ENCODE assay signal across 10 cellular contexts in genomic region chr1:39082140-39082799, GRCh38. TPM values are rescaled to one million over a fixed set of nuclear protein-coding genes. Genes with fewer than 3 reads are reported as not detected.
DNase-seq lines count a peak whose midpoint lies in the region; ATAC-seq and TF ChIP-seq lines count a peak whose summit lies in the region.
"Had no signal": no experiment of that assay in that cellular context is flagged by ENCODE, and none has a peak within 500 bp of the region (broad histone marks: within the 10 kb centered on the region; RNA-seq: fewer than 3 reads in every experiment).

No MANE protein-coding gene starts in this region.

- H3K9me3 ChIP-seq in tibial nerve (no peaks in the 10 kb centered on the region), Karpas-422 (ENCODE audit: low read length) (no peaks in the 10 kb centered on the region)

- no peaks in the 10 kb centered on the region for H4K20me1 ChIP-seq in Karpas-422 (ENCODE audit: insufficient read depth, low read depth, low read length)

- no peak overlapping the region for H2AFZ ChIP-seq in Karpas-422 (ENCODE audit: low read length)

- DNase-seq in activated naive CD4-positive, alpha-beta T cell treated with anti-CD3 and anti-CD28 coated beads for 36 hours = no peak
- DNase-seq in activated naive CD4-positive, alpha-beta T cell treated with anti-CD3 and anti-CD28 coated beads, Interleukin-2, amount 50 U/mL, for 72 hours (ENCODE audit: low spot score in 2 of 2) = no peak
- DNase-seq in astrocyte of the hippocampus (ENCODE audit: low read depth, low spot score) (peak; percentile 7), lower leg skin (ENCODE audit: low spot score in 2 of 2) (no peak), tibial nerve (ENCODE audit: low spot score in 2 of 2) (no peak), Karpas-422 (no peak), foreskin keratinocyte (no peak), RPMI8226 (no peak)
- DNase-seq: DND-41 had no signal

- no peaks in the 10 kb centered on the region for H3K9me2 ChIP-seq in Karpas-422 (replicated peaks; ENCODE audit: insufficient read depth, low read length)

- H3K36me3 ChIP-seq in tibial nerve (no peaks in the 10 kb centered on the region), Karpas-422 (ENCODE audit: insufficient read depth, low read length) (no peaks in the 10 kb centered on the region)

- H3K27ac Mint-ChIP-seq in activated naive CD4-positive, alpha-beta T cell treated with anti-CD3 and anti-CD28 coated beads for 36 hours = no peak overlapping the region
- H3K27ac Mint-ChIP-seq in activated naive CD4-positive, alpha-beta T cell treated with anti-CD3 and anti-CD28 coated beads, Interleukin-2, amount 50 U/mL, for 72 hours = peak overlapping the region in 1 of 2 donors; percentile 22

- no peaks in the 10 kb centered on the region for H3K36me3 Mint-ChIP-seq in activated naive CD4-positive, alpha-beta T cell treated with anti-CD3 and anti-CD28 coated beads for 36 hours (ENCODE audit: low read depth)
- H3K36me3 Mint-ChIP-seq in activated naive CD4-positive, alpha-beta T cell treated with anti-CD3 and anti-CD28 coated beads, Interleukin-2, amount 50 U/mL, for 72 hours = peaks cover 10 to 14% of the 10 kb centered on the region in 2 donors

- peak overlapping the region; percentile 56 for H3K4me3 Mint-ChIP-seq in activated naive CD4-positive, alpha-beta T cell treated with anti-CD3 and anti-CD28 coated beads for 36 hours

- H3K4me1 ChIP-seq in tibial nerve (peaks cover 0 to 22% (median 9%) of the 10 kb centered on the region in 4 donors), Karpas-422 (ENCODE audit: low read length) (no peaks in the 10 kb centered on the region), foreskin keratinocyte (no peaks in the 10 kb centered on the region)
- H3K4me1 ChIP-seq: parathyroid adenoma had no signal

- H3K4me1 Mint-ChIP-seq in activated naive CD4-positive, alpha-beta T cell treated with anti-CD3 and anti-CD28 coated beads for 36 hours (ENCODE audit: low read depth) = peaks cover 5% of the 10 kb centered on the region

- TF ChIP-seq POLR2A in lower leg skin (IDR thresholded peaks at IDR 0.05) (no peak), tibial nerve (IDR thresholded peaks at IDR 0.05) (no peak)

- TF ChIP-seq CTCF in lower leg skin (IDR thresholded peaks at IDR 0.05) (no peak), tibial nerve (IDR thresholded peaks at IDR 0.05) (no peak), foreskin keratinocyte (conservative IDR thresholded peaks at IDR 0.05) (no peak)

- H3K79me2 ChIP-seq in Karpas-422 (ENCODE audit: low read length) = no peaks in the 10 kb centered on the region
- H3K79me2 ChIP-seq: parathyroid adenoma had no signal

- H3K9me3 Mint-ChIP-seq in activated naive CD4-positive, alpha-beta T cell treated with anti-CD3 and anti-CD28 coated beads for 36 hours = no peaks in the 10 kb centered on the region
- no peaks in the 10 kb centered on the region for H3K9me3 Mint-ChIP-seq in activated naive CD4-positive, alpha-beta T cell treated with anti-CD3 and anti-CD28 coated beads, Interleukin-2, amount 50 U/mL, for 72 hours

- no peak overlapping the region for H3K4me2 ChIP-seq in Karpas-422 (ENCODE audit: low read depth, low read length, poor library complexity, severe bottlenecking)

- no peak for TF ChIP-seq EP300 in tibial nerve (IDR thresholded peaks at IDR 0.05)

- H3K27me3 Mint-ChIP-seq in activated naive CD4-positive, alpha-beta T cell treated with anti-CD3 and anti-CD28 coated beads for 36 hours (ENCODE audit: low read depth) = peaks cover 27% of the 10 kb centered on the region

- H3K4me3 ChIP-seq in lower leg skin (ENCODE audit: low read depth, poor library complexity, severe bottlenecking) (peak overlapping the region; percentile 31), tibial nerve (peak overlapping the region; percentile 25 to 74 (median 40)), Karpas-422 (ENCODE audit: low read length) (no peak overlapping the region)

- ATAC-seq in activated naive CD4-positive, alpha-beta T cell treated with anti-CD3 and anti-CD28 coated beads, Interleukin-2, amount 50 U/mL, for 72 hours = no peak
- no peak for ATAC-seq in foreskin keratinocyte

- 49 to 52% methylated on average over 16 of the region's 17 CpGs for WGBS in lower leg skin, 2 donors
- WGBS in tibial nerve, 2 donors = 32 to 36% methylated on average over 16 to 17 of the region's 17 CpGs

- no peak overlapping the region for H3K9ac ChIP-seq in Karpas-422 (ENCODE audit: low read length)
- H3K9ac ChIP-seq: parathyroid adenoma had no signal

- intact Hi-C loops in activated naive CD4-positive, alpha-beta T cell treated with anti-CD3 and anti-CD28 coated beads for 36 hours (cut with micrococcal nuclease) = no loop called here
- intact Hi-C loops in lower leg skin (cut with DNase I; ENCODE audit: low total_unique reads) = no loop called here

- H3K27ac ChIP-seq in tibial nerve (peak overlapping the region in 1 of 4 donors; percentile 70), Karpas-422 (ENCODE audit: low read length) (no peak overlapping the region), foreskin keratinocyte (no peak overlapping the region)
- H3K27ac ChIP-seq: parathyroid adenoma had no signal

- CTCF ChIA-PET in activated naive CD4-positive, alpha-beta T cell treated with anti-CD3 and anti-CD28 coated beads for 36 hours (lab: Charles Lee) = interaction anchor here (0.5 to 2.1 kb wide), 2 partner anchors 10 to 241 kb away, joined by 5 to 10 read pairs; no protein-coding TSS in a partner anchor

- peaks cover 0 to 32% of the 10 kb centered on the region in 2 donors for H3K27me3 ChIP-seq in tibial nerve
- no peaks in the 10 kb centered on the region for H3K27me3 ChIP-seq in Karpas-422 (ENCODE audit: low read length)
- peaks cover 61% of the 10 kb centered on the region for H3K27me3 ChIP-seq in foreskin keratinocyte

RNA-seq across cellular contexts. Expression of gene NDUFS5, which starts 56.1 kb away (rescaled TPM):
- 100 to 1,000 TPM; 226 TPM for total RNA-seq in activated naive CD4-positive, alpha-beta T cell treated with anti-CD3 and anti-CD28 coated beads for 36 hours
- total RNA-seq in activated naive CD4-positive, alpha-beta T cell treated with anti-CD3 and anti-CD28 coated beads, Interleukin-2, amount 50 U/mL, for 72 hours = 100 to 1,000 TPM; 153 to 211 TPM
- total RNA-seq in lower leg skin = 100 to 1,000 TPM; 202 to 542 (median 255) TPM
- total RNA-seq in tibial nerve = 100 to 1,000 TPM; 281 to 424 (median 345) TPM
- 259 and 372 TPM in 2 replicates for total RNA-seq in Karpas-422 (2014; rRNA removed; shearing (Covaris generic); ENCODE audit: low replicate concordance)
- total RNA-seq in foreskin keratinocyte = 354 and 495 TPM in 2 replicates
- 548 and 757 TPM in 2 replicates for polyA plus RNA-seq in foreskin keratinocyte
